ENCODE assay signal across 15 cellular contexts in genomic region chr14:86999076-86999475, GRCh38.
"Had no signal": no experiment of that assay in that cellular context is flagged by ENCODE, and none has a peak within 500 bp of the region (broad histone marks: within the 10 kb centered on the region; RNA-seq: fewer than 3 reads in every experiment).

No MANE protein-coding gene starts in this region.

- H3K27ac ChIP-seq: esophagus squamous epithelium, lower lobe of right lung, pancreas, testis had no signal

- H3K4me1 ChIP-seq: esophagus squamous epithelium, lower lobe of right lung, pancreas, testis had no signal

- H3K27me3 ChIP-seq: esophagus squamous epithelium, pancreas, testis had no signal

- H3K4me3 Mint-ChIP-seq: activated T-helper 17 cell treated with anti-CD3 and anti-CD28 coated beads, Interleukin-2, amount 50 U/mL, for 72 hours; naive B cell; stimulated activated naive CD8-positive, alpha-beta T cell treated with anti-CD3 and anti-CD28 coated beads, Interleukin-15, amount 100 ng/mL, for 72 hours had no signal

- H3K36me3 Mint-ChIP-seq: naive B cell had no signal

- H3K27me3 Mint-ChIP-seq: activated T-helper 17 cell treated with anti-CD3 and anti-CD28 coated beads, Interleukin-2, amount 50 U/mL, for 72 hours; naive B cell; stimulated activated naive CD8-positive, alpha-beta T cell treated with anti-CD3 and anti-CD28 coated beads, Interleukin-15, amount 100 ng/mL, for 72 hours had no signal

- H3K9me3 ChIP-seq: esophagus squamous epithelium, lower lobe of right lung, pancreas, testis had no signal

- H3K4me3 ChIP-seq: esophagus squamous epithelium, lower lobe of right lung, pancreas, testis had no signal

- H3K9me3 Mint-ChIP-seq: stimulated activated naive CD8-positive, alpha-beta T cell treated with anti-CD3 and anti-CD28 coated beads, Interleukin-15, amount 100 ng/mL, for 72 hours had no signal

- DNase-seq: activated CD4-positive, CD25-positive, alpha-beta regulatory T cell treated with anti-CD3 and anti-CD28 coated beads, Interleukin-2, amount 50 U/mL, for 72 hours; activated naive CD4-positive, alpha-beta T cell treated with Interleukin-2 at 50 U/mL for 16 hours; activated T-cell treated with anti-CD3 and anti-CD28 coated beads for 4 hours; aorta; cortex of kidney; effector CD8-positive, alpha-beta T cell; esophagus squamous epithelium; left colon; lower lobe of right lung; naive B cell; pancreas; stimulated activated CD4-positive, alpha-beta T cell treated with anti-CD3 and anti-CD28 coated beads, Interleukin-1b, Interleukin-23, amount 100 ng/mL, for 48 hours; stimulated activated naive CD8-positive, alpha-beta T cell treated with anti-CD3 and anti-CD28 coated beads, Interleukin-15, amount 100 ng/mL, for 72 hours; testis had no signal

- H3K36me3 ChIP-seq: esophagus squamous epithelium, lower lobe of right lung, pancreas had no signal

- H3K27ac Mint-ChIP-seq: activated T-helper 17 cell treated with anti-CD3 and anti-CD28 coated beads, Interleukin-2, amount 50 U/mL, for 72 hours; naive B cell; stimulated activated naive CD8-positive, alpha-beta T cell treated with anti-CD3 and anti-CD28 coated beads, Interleukin-15, amount 100 ng/mL, for 72 hours had no signal

- H3K4me1 Mint-ChIP-seq: activated T-helper 17 cell treated with anti-CD3 and anti-CD28 coated beads, Interleukin-2, amount 50 U/mL, for 72 hours; naive B cell; stimulated activated naive CD8-positive, alpha-beta T cell treated with anti-CD3 and anti-CD28 coated beads, Interleukin-15, amount 100 ng/mL, for 72 hours had no signal
